ENCODE assay signal across 12 cellular contexts in genomic region chr4:7191546-7192251, GRCh38. TPM values are rescaled to one million over a fixed set of nuclear protein-coding genes. Genes with fewer than 3 reads are reported as not detected.
A peak's percentile ranks its signal among the peaks of the same experiment; 100 is the strongest.
DNase-seq lines count a peak whose midpoint lies in the region; ATAC-seq and TF ChIP-seq lines count a peak whose summit lies in the region.
"Had no signal": no experiment of that assay in that cellular context is flagged by ENCODE, and none has a peak within 500 bp of the region (broad histone marks: within the 10 kb centered on the region; RNA-seq: fewer than 3 reads in every experiment).

No MANE protein-coding gene starts in this region.

- H3K36me3 Mint-ChIP-seq in natural killer cell treated with Interleukin-12 subunit alpha and Interleukin-12 subunit beta and Interleukin-15 and Interleukin-18, amount 100 ng/mL, for 72 hours = no peaks in the 10 kb centered on the region
- H3K36me3 Mint-ChIP-seq: CD4-positive, CD25-positive, alpha-beta regulatory T cell had no signal

- DNase-seq in left ventricle myocardium superior = no peak
- no peak for DNase-seq in Right ventricle myocardium superior
- DNase-seq in natural killer cell treated with Interleukin-12 subunit alpha and Interleukin-12 subunit beta and Interleukin-15 and Interleukin-18, amount 100 ng/mL, for 72 hours (ENCODE audit: low spot score) = peak; percentile 40
- no peak for DNase-seq in 8988T
- no peak for DNase-seq in brain microvascular endothelial cell
- no peak for DNase-seq in middle frontal gyrus (ENCODE audit: extremely low spot score, low spot score)
- no peak for DNase-seq in KG1 (lab: John Stamatoyannopoulos, UW)
- DNase-seq: kidney glomerular epithelial cell, MV-4-11 had no signal

- no peaks in the 10 kb centered on the region for H3K9me3 ChIP-seq in endocrine pancreas (ENCODE audit: control insufficient read depth, low read length)

- no peaks in the 10 kb centered on the region for H3K4me1 ChIP-seq in endocrine pancreas (ENCODE audit: control insufficient read depth, insufficient read depth, low read length)

- intact Hi-C loops in left ventricle myocardium superior (cut with micrococcal nuclease) = loop anchor here (10.0 kb wide), 1 partner anchor 103 kb away; no protein-coding TSS in a partner anchor
- intact Hi-C loops in Right ventricle myocardium superior (cut with DNase I) = loop anchor here (2.0 to 5.0 kb wide), 2 partner anchors 105 to 526 kb away; no protein-coding TSS in a partner anchor

- H3K4me3 ChIP-seq in endocrine pancreas (ENCODE audit: control insufficient read depth, insufficient read depth, low read length) (no peak overlapping the region), brain microvascular endothelial cell (ENCODE audit: low read depth, low read length) (no peak overlapping the region)

- no peak overlapping the region for H3K27ac ChIP-seq in brain microvascular endothelial cell
- H3K27ac ChIP-seq: skin epidermis had no signal

- H3K36me3 ChIP-seq in endocrine pancreas (ENCODE audit: control insufficient read depth, insufficient read depth, low read length) (no peaks in the 10 kb centered on the region), brain microvascular endothelial cell (replicated peaks) (no peaks in the 10 kb centered on the region)

- ATAC-seq in left ventricle myocardium superior = peak; percentile 3
- no peak for ATAC-seq in Right ventricle myocardium superior (ENCODE audit: poor library complexity)
- ATAC-seq in natural killer cell treated with Interleukin-12 subunit alpha and Interleukin-12 subunit beta and Interleukin-15 and Interleukin-18, amount 100 ng/mL, for 72 hours = no peak

- peak overlapping the region; percentile 44 for H3K9ac ChIP-seq in endocrine pancreas (ENCODE audit: control insufficient read depth, insufficient read depth, low read length)

- peaks cover 23% of the 10 kb centered on the region for H3K27me3 ChIP-seq in endocrine pancreas (ENCODE audit: control insufficient read depth, insufficient read depth, low read length)
- peaks cover 41% of the 10 kb centered on the region for H3K27me3 ChIP-seq in brain microvascular endothelial cell (replicated peaks)

- H3K9me3 Mint-ChIP-seq in natural killer cell treated with Interleukin-12 subunit alpha and Interleukin-12 subunit beta and Interleukin-15 and Interleukin-18, amount 100 ng/mL, for 72 hours = no peaks in the 10 kb centered on the region

- peaks cover 0 to 2% of the 10 kb centered on the region in 2 donors for H3K4me1 Mint-ChIP-seq in natural killer cell treated with Interleukin-12 subunit alpha and Interleukin-12 subunit beta and Interleukin-15 and Interleukin-18, amount 100 ng/mL, for 72 hours (ENCODE audit: low read depth in 2 of 2)

- H3K27me3 Mint-ChIP-seq in natural killer cell treated with Interleukin-12 subunit alpha and Interleukin-12 subunit beta and Interleukin-15 and Interleukin-18, amount 100 ng/mL, for 72 hours = peaks cover 37% of the 10 kb centered on the region in 2 donors

- in situ Hi-C loops in brain microvascular endothelial cell (cut with HindIII; ENCODE audit: low pct_ligation_motif_present, low sequenced_read_pairs) = no loop called here

- no peak for TF ChIP-seq CTCF in brain microvascular endothelial cell (IDR thresholded peaks at IDR 0.05; ENCODE audit: low read depth, low read length, missing control alignments)

- no peak overlapping the region for H3K27ac Mint-ChIP-seq in natural killer cell treated with Interleukin-12 subunit alpha and Interleukin-12 subunit beta and Interleukin-15 and Interleukin-18, amount 100 ng/mL, for 72 hours
- H3K27ac Mint-ChIP-seq: CD4-positive, CD25-positive, alpha-beta regulatory T cell had no signal

- no peak overlapping the region for H3K4me3 Mint-ChIP-seq in natural killer cell treated with Interleukin-12 subunit alpha and Interleukin-12 subunit beta and Interleukin-15 and Interleukin-18, amount 100 ng/mL, for 72 hours

RNA-seq across cellular contexts. Expression of gene SORCS2, which starts 0.6 kb away (rescaled TPM):
- total RNA-seq in left ventricle myocardium superior (1.5 TPM), Right ventricle myocardium superior (1.2 TPM)
- total RNA-seq in natural killer cell treated with Interleukin-12 subunit alpha and Interleukin-12 subunit beta and Interleukin-15 and Interleukin-18, amount 100 ng/mL, for 72 hours = under 1 TPM; 0.17 to 0.21 TPM
- total RNA-seq: CD4-positive, CD25-positive, alpha-beta regulatory T cell had no signal
